8 cellular contexts compared by ENCODE assay signal in genomic region chr2:141911485-141912066, GRCh38.
A peak's percentile ranks its signal among the peaks of the same experiment; 100 is the strongest.
DNase-seq lines count a peak whose midpoint lies in the region; ATAC-seq, FAIRE-seq and TF ChIP-seq lines count a peak whose summit lies in the region.

No MANE protein-coding gene starts in this region.

- CTCF ChIA-PET in MCF 10A (lab: Yijun Ruan, JAX): interaction anchor here (0.5 to 2.0 kb wide), 16 partner anchors 10 to 1504 kb away, joined by 3 to 18 read pairs (median 4); no protein-coding TSS in a partner anchor
- CTCF ChIA-PET in endothelial cell of umbilical vein (lab: Charles Lee): interaction anchor here (0.6 to 2.2 kb wide), 17 partner anchors 9 to 1995 kb away, joined by 3 to 14 read pairs (median 6); no protein-coding TSS in a partner anchor

- no peak overlapping the region for H3K4me3 ChIP-seq in breast epithelium
- H3K4me3 ChIP-seq in endothelial cell of umbilical vein (replicated peaks in 1 of 3; ENCODE audit: insufficient read depth in 1 of 3, low read depth in 1 of 3, low read length in 3 of 3): no peak overlapping the region
- H3K4me3 ChIP-seq in transverse colon: no peak overlapping the region

- H3K4me1 ChIP-seq in breast epithelium: no peaks in the 10 kb centered on the region
- H3K4me1 ChIP-seq in endothelial cell of umbilical vein (ENCODE audit: control insufficient read depth, extremely low read depth, insufficient read depth, low read length): no peaks in the 10 kb centered on the region
- no peaks in the 10 kb centered on the region for H3K4me1 ChIP-seq in transverse colon

- H3K9ac ChIP-seq in endothelial cell of umbilical vein (replicated peaks; ENCODE audit: extremely low read depth, insufficient read depth, low read length): no peak overlapping the region

- peak; percentile 66 for FAIRE-seq in endothelial cell of umbilical vein (lab: Jason Lieb, UNC)

- H3K27me3 ChIP-seq in breast epithelium: no peaks in the 10 kb centered on the region
- no peaks in the 10 kb centered on the region for H3K27me3 ChIP-seq in endothelial cell of umbilical vein (ENCODE audit: control insufficient read depth in 2 of 2, insufficient read depth in 2 of 2, low read length in 2 of 2)
- no peaks in the 10 kb centered on the region for H3K27me3 ChIP-seq in transverse colon

- TF ChIP-seq CTCF in MCF 10A (IDR thresholded peaks at IDR 0.05; ENCODE audit: unreplicated experiment) (peak; percentile 44), breast epithelium (IDR thresholded peaks at IDR 0.05) (peak in 1 of 3 donors; percentile 15), endothelial cell of umbilical vein (IDR thresholded peaks at IDR 0.05; ENCODE audit: extremely low read depth in 1 of 2, insufficient read depth in 1 of 2, low read depth in 1 of 2, low read length in 2 of 2) (peak; percentile 26 to 28), transverse colon (IDR thresholded peaks at IDR 0.05) (peak in 2 of 5 experiments; percentile 15 to 26)

- in situ Hi-C loops in transverse colon (cut with MboI; ENCODE audit: low pct_ligation_motif_present in 1 of 4, low pct_unique_long_range_greater_than_20kb in 1 of 4, low sequenced_read_pairs in 3 of 4): no loop called here

- BruUV-seq in MCF 10A (replicated peaks; lab: Mats Ljungman, UMichigan) (no TSS peak), endothelial cell of umbilical vein (replicated peaks; lab: Mats Ljungman, UMichigan) (no TSS peak)

- TF ChIP-seq POLR2A in breast epithelium (IDR thresholded peaks at IDR 0.05) (no peak), endothelial cell of umbilical vein (IDR thresholded peaks at IDR 0.05; ENCODE audit: low read depth, low read length) (no peak), transverse colon (IDR thresholded peaks at IDR 0.05) (no peak)

- peaks cover 53% of the 10 kb centered on the region for H3K27me3 Mint-ChIP-seq in MCF 10A (ENCODE audit: insufficient read depth, unreplicated experiment)
- no peaks in the 10 kb centered on the region for H3K27me3 Mint-ChIP-seq in stimulated activated naive B cell treated with anti-CD40 and anti-IgM and Interleukin-4, amounts not matched to agents 10 μg/mL and 1 μg/mL and 100 μg/mL, for 72 hours

- H3K9me3 ChIP-seq in breast epithelium: peaks cover 0 to 9% of the 10 kb centered on the region in 2 donors
- H3K9me3 ChIP-seq in endothelial cell of umbilical vein (replicated peaks; ENCODE audit: control insufficient read depth, insufficient read depth, low read length): no peaks in the 10 kb centered on the region
- H3K9me3 ChIP-seq in transverse colon: no peaks in the 10 kb centered on the region

- H3K79me2 ChIP-seq in endothelial cell of umbilical vein (ENCODE audit: control insufficient read depth, insufficient read depth, low read length): no peaks in the 10 kb centered on the region

- POLR2A ChIA-PET in MCF 10A (lab: Yijun Ruan, JAX): no interaction called here
- POLR2A ChIA-PET in endothelial cell of umbilical vein (lab: Charles Lee): no interaction called here

- TF ChIP-seq EP300 in transverse colon (IDR thresholded peaks at IDR 0.05; ENCODE audit: low read depth): no peak

- intact Hi-C loops in MCF 10A (cut with micrococcal nuclease): loop anchor here (10.0 kb wide), 2 partner anchors 233 to 1327 kb away; no protein-coding TSS in a partner anchor
- intact Hi-C loops in breast epithelium (cut with DNase I; ENCODE audit: low total_unique reads): no loop called here
- intact Hi-C loops in endothelial cell of umbilical vein (cut with micrococcal nuclease): loop anchor here (2.0 to 10.0 kb wide), 2 partner anchors 223 to 1047 kb away; partner anchors contain the start of gene LRP1B
- intact Hi-C loops in transverse colon (cut with DNase I; ENCODE audit: low total_unique reads): no loop called here

- H3K4me2 ChIP-seq in endothelial cell of umbilical vein (ENCODE audit: insufficient read depth, low read length): no peak overlapping the region

- dilution Hi-C loops in endothelial cell of umbilical vein (cut with MboI; ENCODE audit: extremely low pct_ligation_motif_present, low sequenced_read_pairs): no loop called here

- no peaks in the 10 kb centered on the region for H3K9me3 Mint-ChIP-seq in MCF 10A (ENCODE audit: unreplicated experiment)
- H3K9me3 Mint-ChIP-seq in stimulated activated naive B cell treated with anti-CD40 and anti-IgM and Interleukin-4, amounts not matched to agents 10 μg/mL and 1 μg/mL and 100 μg/mL, for 72 hours: peaks cover 3 to 8% of the 10 kb centered on the region in 2 donors

- peak; percentile 75 for ATAC-seq in HG02571 (IDR thresholded peaks at IDR 0.05; ENCODE audit: unreplicated experiment)
- ATAC-seq in stimulated activated naive B cell treated with anti-CD40 and anti-IgM and Interleukin-4, amounts not matched to agents 10 μg/mL and 1 μg/mL and 100 μg/mL, for 72 hours (replicated peaks): peak; percentile 67 to 69

- H3K4me1 Mint-ChIP-seq in MCF 10A (ENCODE audit: insufficient read depth, unreplicated experiment): no peaks in the 10 kb centered on the region
- H3K4me1 Mint-ChIP-seq in stimulated activated naive B cell treated with anti-CD40 and anti-IgM and Interleukin-4, amounts not matched to agents 10 μg/mL and 1 μg/mL and 100 μg/mL, for 72 hours: no peaks in the 10 kb centered on the region

- H3K36me3 ChIP-seq in breast epithelium (no peaks in the 10 kb centered on the region), endothelial cell of umbilical vein (ENCODE audit: control insufficient read depth in 2 of 2, extremely low read depth in 1 of 2, insufficient read depth in 2 of 2, low read length in 2 of 2) (no peaks in the 10 kb centered on the region), transverse colon (no peaks in the 10 kb centered on the region)

- no peaks in the 10 kb centered on the region for H3K9me1 ChIP-seq in endothelial cell of umbilical vein (replicated peaks; ENCODE audit: control insufficient read depth, extremely low read depth, insufficient read depth, low read length)

- H3K27ac ChIP-seq in breast epithelium (no peak overlapping the region), endothelial cell of umbilical vein (ENCODE audit: insufficient read depth, low read depth, low read length) (no peak overlapping the region), transverse colon (no peak overlapping the region)

- no peaks in the 10 kb centered on the region for H4K20me1 ChIP-seq in endothelial cell of umbilical vein (replicated peaks; ENCODE audit: control insufficient read depth, extremely low read depth, insufficient read depth, low read length)

- H3K36me3 Mint-ChIP-seq in MCF 10A (ENCODE audit: insufficient read depth, unreplicated experiment): no peaks in the 10 kb centered on the region
- H3K36me3 Mint-ChIP-seq in stimulated activated naive B cell treated with anti-CD40 and anti-IgM and Interleukin-4, amounts not matched to agents 10 μg/mL and 1 μg/mL and 100 μg/mL, for 72 hours: no peaks in the 10 kb centered on the region

- no peak overlapping the region for H3K27ac Mint-ChIP-seq in MCF 10A (ENCODE audit: low read depth, unreplicated experiment)
- H3K27ac Mint-ChIP-seq in stimulated activated naive B cell treated with anti-CD40 and anti-IgM and Interleukin-4, amounts not matched to agents 10 μg/mL and 1 μg/mL and 100 μg/mL, for 72 hours: no peak overlapping the region

- H2AFZ ChIP-seq in endothelial cell of umbilical vein (ENCODE audit: low read depth, low read length): no peak overlapping the region

- WGBS in transverse colon (ENCODE audit: low coverage in 1 of 2), 2 donors: 51 to 88% methylated on average over 1 to 2 of the region's 2 CpGs

- DNase-seq in MCF 10A (ENCODE audit: unreplicated experiment) (peak; percentile 56), breast epithelium (ENCODE audit: low spot score in 2 of 2) (no peak), NCI-H2081 treated with DMSO at 0.1 percent for 48 hours (lab: John Stamatoyannopoulos, UW) (peak; percentile 24), endothelial cell of umbilical vein (ENCODE audit: low read depth, low spot score) (peak; percentile 40), transverse colon (no peak)
- no peak for DNase-seq in stimulated activated naive B cell treated with anti-CD40 and anti-IgM and Interleukin-4, amounts not matched to agents 10 μg/mL and 1 μg/mL and 100 μg/mL, for 72 hours
- no peak for DNase-seq in activated CD4-positive, CD25-positive, alpha-beta regulatory T cell (lab: John Stamatoyannopoulos, UW)

- no peak overlapping the region for H3K4me3 Mint-ChIP-seq in MCF 10A (ENCODE audit: unreplicated experiment)
- H3K4me3 Mint-ChIP-seq in stimulated activated naive B cell treated with anti-CD40 and anti-IgM and Interleukin-4, amounts not matched to agents 10 μg/mL and 1 μg/mL and 100 μg/mL, for 72 hours: no peak overlapping the region

TF ChIP-seq in endothelial cell of umbilical vein, 7 proteins besides CTCF, POLR2A, EP300 and RAD21:
- TF ChIP-seq GATA2 (IDR thresholded peaks at IDR 0.05; ENCODE audit: insufficient read depth, insufficient read length, low read depth, low read length) (no peak), POLR2AphosphoS5 (IDR thresholded peaks at IDR 0.05; ENCODE audit: insufficient read depth, low read depth, low read length) (no peak), EZH2 (IDR thresholded peaks at IDR 0.05; ENCODE audit: borderline replicate concordance, low read depth, low read length, severe bottlenecking) (no peak), FOS (IDR thresholded peaks at IDR 0.05; ENCODE audit: borderline replicate concordance, insufficient read depth, low read length) (no peak), MAX (IDR thresholded peaks at IDR 0.05; ENCODE audit: insufficient read depth, insufficient read length) (no peak), MYC (IDR thresholded peaks at IDR 0.05; ENCODE audit: low read depth, low read length) (no peak), JUN (IDR thresholded peaks at IDR 0.05; ENCODE audit: borderline replicate concordance, insufficient read depth, insufficient read length, low read depth) (no peak)
TF ChIP-seq in endothelial cell of umbilical vein: peak in this region for 0.

Comparison
In these comparisons a context has a peak if more than half of its experiments do, and no peak if none do; other contexts are left out.
1. DNase-seq: peak in MCF 10A (single experiment), NCI-H2081 treated with DMSO at 0.1 percent for 48 hours (single experiment) and endothelial cell of umbilical vein (single experiment); none in breast epithelium (0 of 2), stimulated activated naive B cell treated with anti-CD40 and anti-IgM and Interleukin-4, amounts not matched to agents 10 μg/mL and 1 μg/mL and 100 μg/mL, for 72 hours (single experiment), activated CD4-positive, CD25-positive, alpha-beta regulatory T cell (0 of 4) and transverse colon (single experiment).
2. intact Hi-C loops: an anchor here in MCF 10A (10.0 kb wide) and endothelial cell of umbilical vein (2.0 to 10.0 kb wide); none called in breast epithelium and transverse colon.